ENCODE assay signal across 41 cellular contexts in the genomic region with DNA sequence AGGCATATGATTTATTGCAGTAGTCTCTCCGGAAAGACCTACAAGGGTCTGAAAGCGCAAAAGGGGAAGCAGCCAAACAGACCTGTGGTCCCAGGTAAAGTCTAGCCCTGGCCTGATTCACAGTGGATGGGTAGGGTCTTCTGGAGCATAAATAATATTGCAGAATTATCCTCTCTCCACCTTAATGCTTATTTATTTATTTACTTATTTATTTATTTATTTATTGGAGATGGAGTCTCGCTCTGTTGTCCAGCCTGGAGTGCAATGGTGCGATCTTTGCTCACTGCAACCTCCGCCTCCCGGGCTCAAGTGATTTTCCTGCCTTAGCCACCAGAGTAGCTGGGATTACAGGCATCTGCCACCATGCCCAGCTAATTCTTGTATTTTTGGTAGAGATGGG. TPM values are rescaled to one million over a fixed set of nuclear protein-coding genes. Genes with fewer than 3 reads are reported as not detected.
"Had no signal": no experiment of that assay in that cellular context is flagged by ENCODE, and none has a peak within 500 bp of the region (broad histone marks: within the 10 kb centered on the region; RNA-seq: fewer than 3 reads in every experiment).

No MANE protein-coding gene starts in this region.

- H3K27me3 Mint-ChIP-seq: activated T-helper 17 cell treated with anti-CD3 and anti-CD28 coated beads, Interleukin-2, amount 50 U/mL, for 72 hours; brain had no signal

- H3K4me1 Mint-ChIP-seq: activated naive CD4-positive, alpha-beta T cell treated with anti-CD3 and anti-CD28 coated beads, Interleukin-2, amount 10 ng/mL, durations not matched to agents 7 days and 5 days; activated naive CD8-positive, alpha-beta T cell treated with anti-CD3 and anti-CD28 coated beads for 36 hours; activated naive CD8-positive, alpha-beta T cell treated with anti-CD3 and anti-CD28 coated beads, Interleukin-2, amount 10 ng/mL, durations not matched to agents 7 days and 5 days; activated T-helper 17 cell treated with anti-CD3 and anti-CD28 coated beads, Interleukin-2, amount 50 U/mL, for 72 hours; central memory CD8-positive, alpha-beta T cell had no signal

- H3K9me3 Mint-ChIP-seq: activated naive CD4-positive, alpha-beta T cell treated with anti-CD3 and anti-CD28 coated beads for 36 hours; activated naive CD4-positive, alpha-beta T cell treated with anti-CD3 and anti-CD28 coated beads, Interleukin-2, amount 10 ng/mL, durations not matched to agents 7 days and 5 days; activated naive CD4-positive, alpha-beta T cell treated with anti-CD3 and anti-CD28 coated beads, Interleukin-2, amount 50 U/mL, for 24 hours; activated naive CD4-positive, alpha-beta T cell treated with anti-CD3 and anti-CD28 coated beads, Interleukin-2, amount 50 U/mL, for 72 hours; activated naive CD8-positive, alpha-beta T cell treated with anti-CD3 and anti-CD28 coated beads for 36 hours; activated naive CD8-positive, alpha-beta T cell treated with anti-CD3 and anti-CD28 coated beads, Interleukin-2, amount 10 ng/mL, durations not matched to agents 7 days and 5 days; activated naive CD8-positive, alpha-beta T cell treated with anti-CD3 and anti-CD28 coated beads, Interleukin-2, amount 50 U/mL, for 24 hours; activated T-cell treated with anti-CD3 and anti-CD28 coated beads, Interleukin-2, amount 50 U/mL, for 24 hours; activated T-cell treated with anti-CD3 and anti-CD28 coated beads, Interleukin-2, amount 50 U/mL, for 4 hours; activated T-cell treated with anti-CD3 and anti-CD28 coated beads, Interleukin-2, amount 50 U/mL, for 72 hours; activated T-helper 1 cell treated with anti-CD3 and anti-CD28 coated beads, Interleukin-12 subunit alpha, Interleukin-12 subunit beta, Interleukin-2, Interleukin-4 antibody, amounts not matched to agents 30 ng/mL and 10 ng/mL and 1 ng/mL, durations not matched to agents 14 hours and 24 hours and 36 hours; activated T-helper 17 cell treated with anti-CD3 and anti-CD28 coated beads, Interleukin-2, amount 50 U/mL, for 72 hours; activated T-helper 2 cell treated with anti-CD3 and anti-CD28 coated beads, Interferon-gamma antibody, Interleukin-2, Interleukin-4, amounts not matched to agents 10 μg/mL and 5 μg/mL and 100 μg/mL, durations not matched to agents 14 hours and 24 hours and 36 hours; brain; central memory CD8-positive, alpha-beta T cell had no signal

- FAIRE-seq: astrocyte, bronchial epithelial cell had no signal

- H3K36me3 ChIP-seq: adrenal gland, ascending aorta, brain microvascular endothelial cell, breast epithelium, cardiac muscle cell had no signal

- H3K36me3 Mint-ChIP-seq: activated naive CD4-positive, alpha-beta T cell treated with anti-CD3 and anti-CD28 coated beads, Interleukin-2, amount 10 ng/mL, durations not matched to agents 7 days and 5 days; activated naive CD4-positive, alpha-beta T cell treated with anti-CD3 and anti-CD28 coated beads, Interleukin-2, amount 50 U/mL, for 24 hours; activated naive CD4-positive, alpha-beta T cell treated with anti-CD3 and anti-CD28 coated beads, Interleukin-2, amount 50 U/mL, for 72 hours; activated naive CD8-positive, alpha-beta T cell; activated naive CD8-positive, alpha-beta T cell treated with anti-CD3 and anti-CD28 coated beads for 36 hours; activated naive CD8-positive, alpha-beta T cell treated with anti-CD3 and anti-CD28 coated beads, Interleukin-2, amount 10 ng/mL, durations not matched to agents 7 days and 5 days; brain had no signal

- DNase-seq: activated effector memory CD4-positive, alpha-beta T cell treated with anti-CD3 and anti-CD28 coated beads, Interleukin-2, amount 50 U/mL, for 16 hours; activated effector memory CD4-positive, alpha-beta T cell treated with Interleukin-2 at 50 U/mL for 16 hours; activated gamma-delta T cell; activated gamma-delta T cell treated with Interleukin-2 at 50 U/mL for 16 hours; activated naive CD4-positive, alpha-beta T cell; activated naive CD4-positive, alpha-beta T cell treated with anti-CD3 and anti-CD28 coated beads for 36 hours; activated naive CD4-positive, alpha-beta T cell treated with anti-CD3 and anti-CD28 coated beads, Interleukin-2, amount 10 ng/mL, durations not matched to agents 7 days and 5 days; activated naive CD4-positive, alpha-beta T cell treated with anti-CD3 and anti-CD28 coated beads, Interleukin-2, amount 50 U/mL, for 16 hours; activated naive CD4-positive, alpha-beta T cell treated with Interleukin-2 at 50 U/mL for 16 hours; activated naive CD8-positive, alpha-beta T cell treated with anti-CD3 and anti-CD28 coated beads for 36 hours; activated naive CD8-positive, alpha-beta T cell treated with anti-CD3 and anti-CD28 coated beads, Interleukin-2, amount 10 ng/mL, durations not matched to agents 7 days and 5 days; activated naive CD8-positive, alpha-beta T cell treated with anti-CD3 and anti-CD28 coated beads, Interleukin-2, amount 50 U/mL, for 24 hours; activated T-cell treated with anti-CD3 and anti-CD28 coated beads, Interleukin-2, amount 50 U/mL, for 24 hours; activated T-cell treated with anti-CD3 and anti-CD28 coated beads, Interleukin-2, amount 50 U/mL, for 4 hours; activated T-cell treated with anti-CD3 and anti-CD28 coated beads, Interleukin-2, amount 50 U/mL, for 48 hours; activated T-cell treated with anti-CD3 and anti-CD28 coated beads, Interleukin-2, amount 50 U/mL, for 72 hours; amniotic stem cell; amygdala; anterior cingulate cortex; aorta; body of pancreas; brain microvascular endothelial cell; caudate nucleus; central memory CD4-positive, alpha-beta T cell; cerebellar nuclear complex had no signal

- H3K9me3 ChIP-seq: adrenal gland, ascending aorta, body of pancreas, breast epithelium had no signal

- ATAC-seq: activated naive CD4-positive, alpha-beta T cell treated with anti-CD3 and anti-CD28 coated beads, Interleukin-2, amount 50 U/mL, for 72 hours; activated naive CD8-positive, alpha-beta T cell treated with anti-CD3 and anti-CD28 coated beads, Interleukin-2, amount 50 U/mL, for 24 hours; activated T-cell treated with anti-CD3 and anti-CD28 coated beads, Interleukin-2, amount 50 U/mL, for 4 hours; activated T-cell treated with anti-CD3 and anti-CD28 coated beads, Interleukin-2, amount 50 U/mL, for 72 hours; activated T-helper 17 cell treated with anti-CD3 and anti-CD28 coated beads, Interleukin-2, amount 50 U/mL, for 72 hours; body of pancreas had no signal

- H3K27me3 ChIP-seq: adrenal gland, ascending aorta, body of pancreas, brain microvascular endothelial cell, breast epithelium, cardiac muscle cell had no signal

- H3K27ac ChIP-seq: ascending aorta, body of pancreas, brain microvascular endothelial cell, breast epithelium, cardiac muscle cell had no signal

- H3K4me3 ChIP-seq: adrenal gland, ascending aorta, body of pancreas, breast epithelium, cardiac muscle cell had no signal

- H3K4me1 ChIP-seq: breast epithelium had no signal

- H3K4me3 Mint-ChIP-seq: activated naive CD4-positive, alpha-beta T cell treated with anti-CD3 and anti-CD28 coated beads for 36 hours; activated naive CD4-positive, alpha-beta T cell treated with anti-CD3 and anti-CD28 coated beads, Interleukin-2, amount 10 ng/mL, durations not matched to agents 7 days and 5 days; activated naive CD4-positive, alpha-beta T cell treated with anti-CD3 and anti-CD28 coated beads, Interleukin-2, amount 50 U/mL, for 24 hours; activated naive CD8-positive, alpha-beta T cell; activated naive CD8-positive, alpha-beta T cell treated with anti-CD3 and anti-CD28 coated beads for 36 hours; activated naive CD8-positive, alpha-beta T cell treated with anti-CD3 and anti-CD28 coated beads, Interleukin-2, amount 10 ng/mL, durations not matched to agents 7 days and 5 days; activated naive CD8-positive, alpha-beta T cell treated with anti-CD3 and anti-CD28 coated beads, Interleukin-2, amount 50 U/mL, for 24 hours; activated T-cell treated with anti-CD3 and anti-CD28 coated beads, Interleukin-2, amount 50 U/mL, for 24 hours; activated T-cell treated with anti-CD3 and anti-CD28 coated beads, Interleukin-2, amount 50 U/mL, for 4 hours; activated T-cell treated with anti-CD3 and anti-CD28 coated beads, Interleukin-2, amount 50 U/mL, for 72 hours; activated T-helper 1 cell treated with anti-CD3 and anti-CD28 coated beads, Interleukin-12 subunit alpha, Interleukin-12 subunit beta, Interleukin-2, Interleukin-4 antibody, amounts not matched to agents 30 ng/mL and 10 ng/mL and 1 ng/mL, durations not matched to agents 14 hours and 24 hours and 36 hours; activated T-helper 17 cell treated with anti-CD3 and anti-CD28 coated beads, Interleukin-2, amount 50 U/mL, for 72 hours; brain; central memory CD8-positive, alpha-beta T cell had no signal

- H3K27ac Mint-ChIP-seq: activated naive CD4-positive, alpha-beta T cell treated with anti-CD3 and anti-CD28 coated beads for 36 hours; activated naive CD4-positive, alpha-beta T cell treated with anti-CD3 and anti-CD28 coated beads, Interleukin-2, amount 10 ng/mL, durations not matched to agents 7 days and 5 days; activated naive CD4-positive, alpha-beta T cell treated with anti-CD3 and anti-CD28 coated beads, Interleukin-2, amount 50 U/mL, for 24 hours; activated naive CD4-positive, alpha-beta T cell treated with anti-CD3 and anti-CD28 coated beads, Interleukin-2, amount 50 U/mL, for 72 hours; activated naive CD8-positive, alpha-beta T cell; activated naive CD8-positive, alpha-beta T cell treated with anti-CD3 and anti-CD28 coated beads for 36 hours; activated naive CD8-positive, alpha-beta T cell treated with anti-CD3 and anti-CD28 coated beads, Interleukin-2, amount 10 ng/mL, durations not matched to agents 7 days and 5 days; activated naive CD8-positive, alpha-beta T cell treated with anti-CD3 and anti-CD28 coated beads, Interleukin-2, amount 50 U/mL, for 24 hours; activated T-cell treated with anti-CD3 and anti-CD28 coated beads, Interleukin-2, amount 50 U/mL, for 24 hours; activated T-cell treated with anti-CD3 and anti-CD28 coated beads, Interleukin-2, amount 50 U/mL, for 72 hours; activated T-helper 1 cell treated with anti-CD3 and anti-CD28 coated beads, Interleukin-12 subunit alpha, Interleukin-12 subunit beta, Interleukin-2, Interleukin-4 antibody, amounts not matched to agents 30 ng/mL and 10 ng/mL and 1 ng/mL, durations not matched to agents 14 hours and 24 hours and 36 hours; activated T-helper 17 cell treated with anti-CD3 and anti-CD28 coated beads, Interleukin-2, amount 50 U/mL, for 72 hours; activated T-helper 2 cell treated with anti-CD3 and anti-CD28 coated beads, Interferon-gamma antibody, Interleukin-2, Interleukin-4, amounts not matched to agents 10 μg/mL and 5 μg/mL and 100 μg/mL, durations not matched to agents 14 hours and 24 hours and 36 hours had no signal

RNA-seq across cellular contexts. Expression of a gene that starts 11.8 kb away (rescaled TPM):
- total RNA-seq: activated naive CD4-positive, alpha-beta T cell treated with anti-CD3 and anti-CD28 coated beads for 36 hours; activated naive CD4-positive, alpha-beta T cell treated with anti-CD3 and anti-CD28 coated beads, Interleukin-2, amount 50 U/mL, for 72 hours; activated naive CD8-positive, alpha-beta T cell treated with anti-CD3 and anti-CD28 coated beads for 36 hours; activated naive CD8-positive, alpha-beta T cell treated with anti-CD3 and anti-CD28 coated beads, Interleukin-2, amount 10 ng/mL, durations not matched to agents 7 days and 5 days; activated T-cell treated with anti-CD3 and anti-CD28 coated beads, Interleukin-2, amount 50 U/mL, for 72 hours; activated T-helper 1 cell treated with anti-CD3 and anti-CD28 coated beads, Interleukin-12 subunit alpha, Interleukin-12 subunit beta, Interleukin-2, Interleukin-4 antibody, amounts not matched to agents 30 ng/mL and 10 ng/mL and 1 ng/mL, durations not matched to agents 14 hours and 24 hours and 36 hours; activated T-helper 17 cell treated with anti-CD3 and anti-CD28 coated beads, Interleukin-2, amount 50 U/mL, for 72 hours; activated T-helper 2 cell treated with anti-CD3 and anti-CD28 coated beads, Interferon-gamma antibody, Interleukin-2, Interleukin-4, amounts not matched to agents 10 μg/mL and 5 μg/mL and 100 μg/mL, durations not matched to agents 14 hours and 24 hours and 36 hours; ascending aorta; breast epithelium; bronchial epithelial cell; cardiac septum had no signal
- polyA plus RNA-seq: aorta had no signal

RNA-seq across cellular contexts. Expression of a gene that starts 53.4 kb away (rescaled TPM):
- total RNA-seq: activated T-helper 1 cell treated with anti-CD3 and anti-CD28 coated beads, Interleukin-12 subunit alpha, Interleukin-12 subunit beta, Interleukin-2, Interleukin-4 antibody, amounts not matched to agents 30 ng/mL and 10 ng/mL and 1 ng/mL, durations not matched to agents 14 hours and 24 hours and 36 hours; activated T-helper 2 cell treated with anti-CD3 and anti-CD28 coated beads, Interferon-gamma antibody, Interleukin-2, Interleukin-4, amounts not matched to agents 10 μg/mL and 5 μg/mL and 100 μg/mL, durations not matched to agents 14 hours and 24 hours and 36 hours; adrenal gland; aorta; ascending aorta; body of pancreas; cardiac muscle cell; cardiac septum; chondrocyte had no signal
- polyA plus RNA-seq: aorta, cardiac muscle cell had no signal
